ENCODE assay signal across 1 cellular context in the genomic region with DNA sequence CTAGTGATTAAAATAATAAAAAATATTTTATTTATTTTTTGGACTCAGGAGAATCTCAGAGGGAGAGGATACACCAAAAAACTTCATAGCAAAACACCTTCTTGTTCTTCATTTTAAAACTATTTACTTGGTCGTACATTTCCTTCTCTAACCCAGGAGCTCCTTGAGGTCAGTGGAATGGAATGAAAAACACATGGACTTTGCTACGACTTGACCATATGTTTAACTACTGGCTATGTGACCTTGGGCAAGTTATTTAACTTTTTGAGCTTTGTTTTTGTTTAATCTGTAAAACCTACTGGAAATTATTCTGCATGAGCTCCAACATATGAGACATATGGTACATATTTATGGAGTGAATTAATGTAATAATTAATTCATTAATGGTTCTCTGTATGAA.
TF ChIP-seq lines count a peak whose summit lies in the region.

No MANE protein-coding gene starts in this region.

TF ChIP-seq in IMR-90, 13 proteins besides CTCF, POLR2A, EP300 and RAD21 (continued from another document):
- TF ChIP-seq RFX5 (IDR thresholded peaks at IDR 0.05; ENCODE audit: low read depth, low read length) (no peak), MAFK (IDR thresholded peaks at IDR 0.05; ENCODE audit: low read depth, low read length) (no peak), CEBPB (IDR thresholded peaks at IDR 0.05; ENCODE audit: low read depth, low read length) (no peak), FOS (IDR thresholded peaks at IDR 0.05; ENCODE audit: low read depth, low read length) (no peak), MXI1 (IDR thresholded peaks at IDR 0.05; ENCODE audit: borderline replicate concordance, low read depth, low read length) (no peak), MAZ (IDR thresholded peaks at IDR 0.05; ENCODE audit: borderline replicate concordance, low read depth, low read length) (no peak), NFE2L2 (IDR thresholded peaks at IDR 0.05; ENCODE audit: low read depth, low read length) (no peak), SMC3 (IDR thresholded peaks at IDR 0.05; ENCODE audit: low read depth, low read length) (no peak), RCOR1 (IDR thresholded peaks at IDR 0.05; ENCODE audit: insufficient replicate concordance, low read length) (no peak)
- TF ChIP-seq, protein P1, sequence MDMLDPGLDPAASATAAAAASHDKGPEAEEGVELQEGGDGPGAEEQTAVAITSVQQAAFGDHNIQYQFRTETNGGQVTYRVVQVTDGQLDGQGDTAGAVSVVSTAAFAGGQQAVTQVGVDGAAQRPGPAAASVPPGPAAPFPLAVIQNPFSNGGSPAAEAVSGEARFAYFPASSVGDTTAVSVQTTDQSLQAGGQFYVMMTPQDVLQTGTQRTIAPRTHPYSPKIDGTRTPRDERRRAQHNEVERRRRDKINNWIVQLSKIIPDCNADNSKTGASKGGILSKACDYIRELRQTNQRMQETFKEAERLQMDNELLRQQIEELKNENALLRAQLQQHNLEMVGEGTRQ (IDR thresholded peaks at IDR 0.05; ENCODE audit: low read depth, low read length) = no peak
TF ChIP-seq in IMR-90: peak in this region for 0.
